ENCODE assay signal across 8 cellular contexts in the genomic region with DNA sequence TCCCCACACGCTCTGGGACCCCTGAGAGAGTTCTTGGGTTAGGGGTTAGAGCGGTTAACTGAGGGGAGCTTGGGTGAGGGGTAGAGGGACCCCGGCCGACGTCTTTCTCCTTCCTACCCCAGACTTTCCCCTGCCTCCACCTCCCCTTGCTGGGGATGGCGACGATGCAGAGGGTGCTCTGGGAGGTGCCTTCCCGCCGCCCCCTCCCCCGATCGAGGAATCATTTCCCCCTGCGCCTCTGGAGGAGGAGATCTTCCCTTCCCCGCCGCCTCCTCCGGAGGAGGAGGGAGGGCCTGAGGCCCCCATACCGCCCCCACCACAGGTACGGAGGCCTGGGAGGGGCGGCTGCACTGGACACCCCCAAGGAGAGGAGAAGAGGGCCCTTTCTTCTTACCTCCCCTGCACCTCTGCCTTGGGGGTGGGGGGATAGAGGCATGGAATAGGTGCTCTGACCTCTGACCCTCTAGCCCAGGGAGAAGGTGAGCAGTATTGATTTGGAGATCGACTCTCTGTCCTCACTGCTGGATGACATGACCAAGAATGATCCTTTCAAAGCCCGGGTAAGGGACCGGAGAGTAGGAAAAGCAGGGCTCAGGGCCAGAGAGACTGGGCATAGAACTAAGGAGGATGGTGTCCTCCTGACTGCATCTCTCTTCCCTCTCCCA. TPM values are rescaled to one million over a fixed set of nuclear protein-coding genes. Genes with fewer than 3 reads are reported as not detected.
A peak's percentile ranks its signal among the peaks of the same experiment; 100 is the strongest.
DNase-seq lines count a peak whose midpoint lies in the region; ATAC-seq, FAIRE-seq and TF ChIP-seq lines count a peak whose summit lies in the region.

No MANE protein-coding gene starts in this region.

- no peak overlapping the region for H4K8ac ChIP-seq in H9 (replicated peaks; ENCODE audit: insufficient read length, low read depth, low read length)

- intact Hi-C loops in activated CD4-positive, alpha-beta memory T cell treated with anti-CD3 and anti-CD28 coated beads for 36 hours (cut with micrococcal nuclease), result loop anchor here (5.0 kb wide), 2 partner anchors 575 to 1440 kb away; no protein-coding TSS in a partner anchor

- no peak overlapping the region for H4K91ac ChIP-seq in H9 (ENCODE audit: insufficient read length, low read depth, low read length)

- H3K14ac ChIP-seq in H9 (ENCODE audit: insufficient read depth, low read length), result peak overlapping the region; percentile 83

- H3K79me1 ChIP-seq in H9 (ENCODE audit: insufficient read depth, low read depth, low read length, poor library complexity, severe bottlenecking), result peaks cover 5% of the 10 kb centered on the region

- H2BK20ac ChIP-seq in H9 (ENCODE audit: low read depth, low read length, poor library complexity, severe bottlenecking), result no peak overlapping the region

- H3K36me3 ChIP-seq in iPS DF 6.9 (ENCODE audit: control insufficient read depth, insufficient read depth, low read length) (peaks cover 19% of the 10 kb centered on the region; the same call in 1 of the 2 replicates), small intestine (ENCODE audit: control insufficient read depth in 2 of 2, insufficient read depth in 2 of 2, low read length in 2 of 2) (no peaks in the 10 kb centered on the region)

- H3K27ac ChIP-seq in H9 (ENCODE audit: insufficient read length, low read depth, low read length) (no peak overlapping the region), iPS DF 6.9 (ENCODE audit: low read length) (no peak overlapping the region), small intestine (ENCODE audit: low read depth in 1 of 2, low read length in 1 of 2) (peak overlapping the region in 1 of 2 donors; percentile 97)

- no peak for ATAC-seq in GM18858 (IDR thresholded peaks at IDR 0.05; ENCODE audit: unreplicated experiment)
- ATAC-seq in GM21447 (IDR thresholded peaks at IDR 0.05; ENCODE audit: unreplicated experiment), result no peak

- peak overlapping the region in 1 of 2 experiments; percentile 76; a peak in 4 of 5 replicates for H3K4me3 Mint-ChIP-seq in H9
- H3K4me3 Mint-ChIP-seq in activated CD4-positive, alpha-beta memory T cell treated with anti-CD3 and anti-CD28 coated beads for 36 hours, result peak overlapping the region; percentile 70

- POLR2A ChIA-PET in activated CD4-positive, alpha-beta memory T cell treated with anti-CD3 and anti-CD28 coated beads for 36 hours (lab: Charles Lee), result interaction anchor here (1.1 kb wide), 1 partner anchor 25 kb away, joined by 3 read pairs; no protein-coding TSS in a partner anchor

- H3K9me3 ChIP-seq in H9 (ENCODE audit: control insufficient read depth, low read depth, low read length) (no peaks in the 10 kb centered on the region), iPS DF 6.9 (ENCODE audit: control insufficient read depth, insufficient read depth, low read length) (no peaks in the 10 kb centered on the region), small intestine (ENCODE audit: control insufficient read depth, low read depth) (no peaks in the 10 kb centered on the region)

- no peak overlapping the region for H3K23ac ChIP-seq in H9 (ENCODE audit: insufficient read length, low read depth, low read length)

- H3K27ac Mint-ChIP-seq in H9, result peak overlapping the region in 1 of 3 experiments; percentile 49; a peak in 1 of 7 replicates
- peak overlapping the region; percentile 66 for H3K27ac Mint-ChIP-seq in activated CD4-positive, alpha-beta memory T cell treated with anti-CD3 and anti-CD28 coated beads for 36 hours

- no peak overlapping the region for H4K5ac ChIP-seq in H9 (ENCODE audit: insufficient read length, low read depth, low read length)

- H2AK5ac ChIP-seq in H9 (ENCODE audit: insufficient read length, low read length), result no peak overlapping the region

- H3K36me3 Mint-ChIP-seq in H9 (ENCODE audit: insufficient read depth in 1 of 3, low read depth in 3 of 3), result peaks cover 5 to 9% (median 7%) of the 10 kb centered on the region in 3 experiments; a peak in 4 of 7 replicates
- peaks cover 3% of the 10 kb centered on the region for H3K36me3 Mint-ChIP-seq in activated CD4-positive, alpha-beta memory T cell treated with anti-CD3 and anti-CD28 coated beads for 36 hours

- no peak overlapping the region for H3T11ph ChIP-seq in H9 (ENCODE audit: low read length)

- H2BK120ac ChIP-seq in H9 (ENCODE audit: low read depth, low read length, poor library complexity, severe bottlenecking), result no peak overlapping the region

- H3K56ac ChIP-seq in H9 (ENCODE audit: insufficient read length, low read depth, low read length), result no peak overlapping the region

- WGBS in H9 (ENCODE audit: extremely low coverage, insufficient read length, low lambda C conversion rate), result no CpG with 5 or more reads among the region's 21 CpGs
- WGBS in iPS DF 6.9 (ENCODE audit: insufficient coverage, insufficient read length), result no CpG with 5 or more reads among the region's 21 CpGs
- WGBS in small intestine, 3 donors, result 29 to 53% (median 41%) methylated on average over 20 to 21 of the region's 21 CpGs

- H3K4me1 ChIP-seq in H9 (ENCODE audit: insufficient read depth, low read length), result peaks cover 5% of the 10 kb centered on the region; the same call in 1 of the 2 replicates
- peaks cover 4% of the 10 kb centered on the region for H3K4me1 ChIP-seq in iPS DF 6.9 (ENCODE audit: control insufficient read depth, insufficient read depth, low read length)
- peaks cover 5 to 16% of the 10 kb centered on the region in 2 donors for H3K4me1 ChIP-seq in small intestine (ENCODE audit: control insufficient read depth in 2 of 2, insufficient read depth in 1 of 2, low read depth in 1 of 2, low read length in 1 of 2)

- H2AFZ ChIP-seq in H9 (ENCODE audit: low read length), result no peak overlapping the region

- FAIRE-seq in small intestine (lab: Jason Lieb, UNC), result no peak

- H3K4me1 Mint-ChIP-seq in H9, result peaks cover 21 to 23% of the 10 kb centered on the region in 2 experiments
- H3K4me1 Mint-ChIP-seq in activated CD4-positive, alpha-beta memory T cell treated with anti-CD3 and anti-CD28 coated beads for 36 hours (ENCODE audit: low read depth), result peaks cover 20% of the 10 kb centered on the region

- no peak for TF ChIP-seq CTCF in H9 (conservative IDR thresholded peaks at IDR 0.05)

- peaks cover 2% of the 10 kb centered on the region for H4K20me1 ChIP-seq in H9 (ENCODE audit: control insufficient read depth, insufficient read depth, insufficient read length)

- peaks cover 14% of the 10 kb centered on the region for H3K23me2 ChIP-seq in H9 (ENCODE audit: insufficient read length, low read depth, low read length, poor library complexity, severe bottlenecking)

- peak overlapping the region; percentile 46 for H3K18ac ChIP-seq in H9 (ENCODE audit: insufficient read length, low read depth, low read length)

- no peak overlapping the region for H2BK15ac ChIP-seq in H9 (ENCODE audit: low read depth, low read length)

- no peaks in the 10 kb centered on the region for H3K27me3 Mint-ChIP-seq in H9 (ENCODE audit: low read depth)
- H3K27me3 Mint-ChIP-seq in activated CD4-positive, alpha-beta memory T cell treated with anti-CD3 and anti-CD28 coated beads for 36 hours, result no peaks in the 10 kb centered on the region

- no peak overlapping the region for H2BK5ac ChIP-seq in H9 (ENCODE audit: insufficient read length, low read length)

- H2BK12ac ChIP-seq in H9 (ENCODE audit: insufficient read length, low read depth, low read length), result no peak overlapping the region

- DNase-seq in H9, result no peak
- DNase-seq in activated CD4-positive, alpha-beta memory T cell treated with anti-CD3 and anti-CD28 coated beads for 36 hours, result no peak
- DNase-seq in iPS DF 6.9 (ENCODE audit: low read depth, low spot score), result no peak
- no peak for DNase-seq in small intestine
- no peak for DNase-seq in NCI-H2196 treated with DMSO at 0.1 percent for 48 hours (lab: John Stamatoyannopoulos, UW; ENCODE audit: unreplicated experiment)
- DNase-seq in SHP77 treated with DMSO at 0.1 percent for 48 hours (lab: John Stamatoyannopoulos, UW), result no peak

- H3K4me3 ChIP-seq in iPS DF 6.9 (ENCODE audit: low read length) (peak overlapping the region; percentile 97), small intestine (ENCODE audit: low read depth in 1 of 2, low read length in 2 of 2) (peak overlapping the region; percentile 89 to 93)

- peak overlapping the region; percentile 59 for H3K4me2 ChIP-seq in H9 (ENCODE audit: insufficient read depth, insufficient read length, low read length)

- no peak overlapping the region for H3K4ac ChIP-seq in H9 (ENCODE audit: low read depth, low read length)

- peak overlapping the region; percentile 79 for H3K9ac ChIP-seq in H9 (ENCODE audit: extremely low read depth, insufficient read length, low read length)

- peaks cover 17% of the 10 kb centered on the region; the same call in 1 of the 2 replicates for H3K79me2 ChIP-seq in H9 (ENCODE audit: insufficient read depth, low read length)

- H3K9me3 Mint-ChIP-seq in H9, result no peaks in the 10 kb centered on the region
- H3K9me3 Mint-ChIP-seq in activated CD4-positive, alpha-beta memory T cell treated with anti-CD3 and anti-CD28 coated beads for 36 hours, result no peaks in the 10 kb centered on the region

- CTCF ChIA-PET in activated CD4-positive, alpha-beta memory T cell treated with anti-CD3 and anti-CD28 coated beads for 36 hours (lab: Charles Lee), result interaction anchor here (2.9 kb wide), 1 partner anchor 142 kb away, joined by 13 read pairs; no protein-coding TSS in a partner anchor

- 0 out of 2 replicates have a peak, but pooled peaks cover 2% of the 10 kb centered on the region for H3K27me3 ChIP-seq in H9 (ENCODE audit: insufficient read depth, low read length)
- no peaks in the 10 kb centered on the region for H3K27me3 ChIP-seq in iPS DF 6.9 (ENCODE audit: control insufficient read depth, insufficient read depth, low read length)
- H3K27me3 ChIP-seq in small intestine (ENCODE audit: control insufficient read depth in 2 of 2, insufficient read depth in 2 of 2, low read length in 2 of 2), result no peaks in the 10 kb centered on the region

RNA-seq across cellular contexts. Expression of a gene that starts 1.1 kb away (rescaled TPM):
- 236 and 237 TPM in 2 replicates for total RNA-seq in H9 (2021)
- 100 to 1,000 TPM; 137 to 140 TPM for total RNA-seq in activated CD4-positive, alpha-beta memory T cell treated with anti-CD3 and anti-CD28 coated beads for 36 hours
- 10 to 100 TPM; 50.3 to 73.2 (median 50.8) TPM for polyA plus RNA-seq in small intestine

RNA-seq across cellular contexts. Expression of a gene that starts 19.7 kb away (rescaled TPM):
- 17.3 and 18.5 TPM in 2 replicates for total RNA-seq in H9 (2021)
- total RNA-seq in activated CD4-positive, alpha-beta memory T cell treated with anti-CD3 and anti-CD28 coated beads for 36 hours, result 1 to 10 TPM; 1.9 to 2.3 TPM
- polyA plus RNA-seq in small intestine, result 1 to 10 TPM in 1 of 3 donors, under 1 TPM in 1, not detected in 1; 0.54 to 3.3 TPM

RNA-seq across cellular contexts. Expression of a gene that starts 26.4 kb away (rescaled TPM):
- total RNA-seq in H9 (2021), result 109 and 119 TPM in 2 replicates
- 1 to 10 TPM; 2.9 to 4.3 TPM for total RNA-seq in activated CD4-positive, alpha-beta memory T cell treated with anti-CD3 and anti-CD28 coated beads for 36 hours
- 10 to 100 TPM; 14.6 to 42.3 (median 19.6) TPM for polyA plus RNA-seq in small intestine

Comparison
In these comparisons a context has a peak if more than half of its experiments do, and no peak if none do; other contexts are left out.
1. RNA of a gene that starts 26.4 kb away (total RNA-seq): 109 to 119 TPM in H9; 2.9 to 4.3 TPM in activated CD4-positive, alpha-beta memory T cell treated with anti-CD3 and anti-CD28 coated beads for 36 hours; every median in the first group is over 10 times any median in the second.